Comparison of ENCODE assay signal across 10 cellular contexts in genomic region chr11:88300888-88301477, GRCh38. TPM values are rescaled to one million over a fixed set of nuclear protein-coding genes. Genes with fewer than 3 reads are reported as not detected.
DNase-seq lines count a peak whose midpoint lies in the region; ATAC-seq and TF ChIP-seq lines count a peak whose summit lies in the region.
"Had no signal": no experiment of that assay in that cellular context is flagged by ENCODE, and none has a peak within 500 bp of the region (broad histone marks: within the 10 kb centered on the region; RNA-seq: fewer than 3 reads in every experiment).

No MANE protein-coding gene starts in this region.

- no peak overlapping the region for H3K4ac ChIP-seq in mesendoderm (ENCODE audit: low read depth, low read length)

- no peak overlapping the region for H2AK5ac ChIP-seq in mesendoderm (ENCODE audit: low read length)

- H3K4me1 ChIP-seq in mesendoderm (ENCODE audit: control insufficient read depth, low read depth, low read length): no peaks in the 10 kb centered on the region

- no peak overlapping the region for H3K4me3 Mint-ChIP-seq in chondrocyte (ENCODE audit: unreplicated experiment)

- no peak overlapping the region for H3K23ac ChIP-seq in mesendoderm (ENCODE audit: low read length)

- H3K9me3 Mint-ChIP-seq in chondrocyte (ENCODE audit: low read depth): peaks cover 4% of the 10 kb centered on the region

- H3K4me1 Mint-ChIP-seq in chondrocyte (ENCODE audit: low read depth): no peaks in the 10 kb centered on the region

- H3K27me3 Mint-ChIP-seq in chondrocyte (ENCODE audit: low read depth): no peaks in the 10 kb centered on the region

- no peak overlapping the region for H2BK5ac ChIP-seq in mesendoderm (ENCODE audit: low read length)

- no peaks in the 10 kb centered on the region for H3K27me3 ChIP-seq in mesendoderm (ENCODE audit: insufficient read depth, low read length, poor library complexity)
- H3K27me3 ChIP-seq: adrenal gland had no signal

- no peak overlapping the region for H2BK15ac ChIP-seq in mesendoderm (replicated peaks; ENCODE audit: low read depth)

- no peak overlapping the region for H4K5ac ChIP-seq in mesendoderm (ENCODE audit: low read length)

- H4K8ac ChIP-seq in mesendoderm (ENCODE audit: low read depth, low read length): no peak overlapping the region

- WGBS in mesendoderm (ENCODE audit: extremely low coverage, insufficient coverage, low lambda C conversion rate): no CpG with 5 or more reads among the region's 3 CpGs

- H3K27ac ChIP-seq in mesendoderm (ENCODE audit: low read depth, low read length): no peak overlapping the region
- H3K27ac ChIP-seq: adrenal gland had no signal

- no peaks in the 10 kb centered on the region for H3K36me3 Mint-ChIP-seq in chondrocyte (ENCODE audit: low read depth)

- no peak overlapping the region for H3K27ac Mint-ChIP-seq in chondrocyte (ENCODE audit: unreplicated experiment)

- ATAC-seq in GM18520 (IDR thresholded peaks at IDR 0.05; ENCODE audit: unreplicated experiment): peak; percentile 60
- peak; percentile 76 for ATAC-seq in GM21723 (IDR thresholded peaks at IDR 0.05; ENCODE audit: unreplicated experiment)
- ATAC-seq in HG03558 (IDR thresholded peaks at IDR 0.05; ENCODE audit: extremely low read depth, unreplicated experiment): peak; percentile 64
- ATAC-seq: PC-3 had no signal

- H3K4me3 ChIP-seq in mesendoderm (ENCODE audit: low read length): no peak overlapping the region
- H3K4me3 ChIP-seq: adrenal gland had no signal

- H3K79me2 ChIP-seq in mesendoderm (ENCODE audit: control insufficient read depth, insufficient read depth, low read length): no peaks in the 10 kb centered on the region

- H3K79me1 ChIP-seq in mesendoderm (ENCODE audit: low read length): peaks cover 1% of the 10 kb centered on the region

- peaks cover under 1% of the 10 kb centered on the region for H3K36me3 ChIP-seq in mesendoderm (ENCODE audit: control insufficient read depth, insufficient read depth, low read length)
- H3K36me3 ChIP-seq: adrenal gland had no signal

- no peak overlapping the region for H3K9ac ChIP-seq in mesendoderm (ENCODE audit: low read length)

- H2BK120ac ChIP-seq in mesendoderm (ENCODE audit: low read depth, low read length): no peak overlapping the region

- H3K4me2 ChIP-seq in mesendoderm (ENCODE audit: low read length): no peak overlapping the region

- DNase-seq in mesendoderm (peak; percentile 92), chondrocyte (ENCODE audit: low spot score) (no peak), GM20000 (ENCODE audit: low spot score) (no peak), NCI-H226 (no peak), DMS79 treated with DMSO at 0.1 percent for 48 hours (lab: John Stamatoyannopoulos, UW) (no peak)
- DNase-seq: adrenal gland, PC-3 had no signal

- H3K18ac ChIP-seq in mesendoderm (ENCODE audit: low read length): no peak overlapping the region

- TF ChIP-seq CTCF in chondrocyte (IDR thresholded peaks at IDR 0.05): no peak
- no peak for TF ChIP-seq CTCF in GM20000 (IDR thresholded peaks at IDR 0.05; ENCODE audit: extremely low read depth, missing control alignments)

- no peak overlapping the region for H3K56ac ChIP-seq in mesendoderm (ENCODE audit: low read length)

RNA-seq across cellular contexts. Expression of gene CTSC, which starts 36.6 kb away (rescaled TPM):
- polyA plus RNA-seq in mesendoderm (2013, experiment 1 of 2): 274 TPM
- polyA plus RNA-seq in mesendoderm (2013, experiment 2 of 2): 280 TPM
- total RNA-seq in chondrocyte: 0.77 to 4.8 TPM (median 2.7 TPM) in 3 replicates
